ENCODE assay signal across 14 cellular contexts in the genomic region with DNA sequence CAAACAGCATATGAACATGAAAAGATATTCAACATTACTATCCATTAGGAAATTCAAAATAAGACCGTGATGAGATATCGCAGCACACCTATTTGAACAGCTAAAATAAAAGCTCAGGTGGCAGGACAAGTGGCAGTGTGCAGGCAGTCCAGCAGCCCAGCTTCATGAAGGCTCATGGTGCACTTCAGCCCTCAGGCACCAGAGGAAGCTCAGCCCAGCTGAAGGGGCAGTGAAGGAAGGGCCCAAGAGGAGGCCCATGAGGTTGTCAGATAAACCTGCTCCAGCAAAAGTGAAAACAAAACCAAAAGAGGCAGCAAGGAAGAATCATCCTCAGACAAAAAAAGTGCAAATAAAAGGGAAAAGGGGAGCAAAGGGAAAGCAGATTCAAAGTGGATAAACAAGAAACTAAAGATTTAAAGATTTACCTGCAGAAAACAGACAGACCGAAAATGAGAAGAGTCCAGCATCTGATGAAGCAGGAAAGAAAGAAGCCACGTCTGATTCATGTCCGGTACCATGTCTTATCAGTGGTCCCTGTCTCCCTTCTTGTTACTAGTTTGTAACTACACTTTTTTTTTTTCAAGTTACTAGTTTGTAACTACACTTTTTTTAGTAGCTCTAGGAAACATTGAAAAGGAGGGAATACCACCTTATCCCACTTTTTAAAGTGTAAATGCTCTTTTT.
"Had no signal": no experiment of that assay in that cellular context is flagged by ENCODE, and none has a peak within 500 bp of the region (broad histone marks: within the 10 kb centered on the region; RNA-seq: fewer than 3 reads in every experiment).

No MANE protein-coding gene starts in this region.

- DNase-seq: activated CD4-positive, alpha-beta T cell treated with anti-CD3 and anti-CD28 coated beads, Interleukin-2, amount 50 U/mL, for 4 hours; activated naive CD4-positive, alpha-beta T cell treated with anti-CD3 and anti-CD28 coated beads, Interleukin-2, amount 10 ng/mL, durations not matched to agents 7 days and 5 days; activated T-cell treated with anti-CD3 and anti-CD28 coated beads, Interleukin-2, amount 50 U/mL, for 1 hour; adrenal gland; heart right ventricle; left cardiac atrium; lower lobe of right lung; retina; stimulated activated CD4-positive, alpha-beta T cell treated with anti-CD3 and anti-CD28 coated beads, Interleukin-12 subunit alpha, Interleukin-12 subunit beta, amount 100 ng/mL, for 4 hours; stimulated activated CD4-positive, alpha-beta T cell treated with anti-CD3 and anti-CD28 coated beads, Interleukin-2, amount 100 ng/mL, for 24 hours; stomach had no signal

- H3K4me3 Mint-ChIP-seq: activated naive CD4-positive, alpha-beta T cell treated with anti-CD3 and anti-CD28 coated beads, Interleukin-2, amount 10 ng/mL, durations not matched to agents 7 days and 5 days had no signal

- H3K27ac Mint-ChIP-seq: activated naive CD4-positive, alpha-beta T cell treated with anti-CD3 and anti-CD28 coated beads, Interleukin-2, amount 10 ng/mL, durations not matched to agents 7 days and 5 days had no signal

- H3K9me3 ChIP-seq: adrenal gland, gastroesophageal sphincter, heart right ventricle, lower lobe of right lung, stomach, thoracic aorta had no signal

- H3K27me3 Mint-ChIP-seq: activated naive CD4-positive, alpha-beta T cell treated with anti-CD3 and anti-CD28 coated beads, Interleukin-2, amount 10 ng/mL, durations not matched to agents 7 days and 5 days had no signal

- H3K9me3 Mint-ChIP-seq: activated naive CD4-positive, alpha-beta T cell treated with anti-CD3 and anti-CD28 coated beads, Interleukin-2, amount 10 ng/mL, durations not matched to agents 7 days and 5 days had no signal

- H3K4me1 ChIP-seq: adrenal gland, gastroesophageal sphincter, heart right ventricle, lower lobe of right lung, parathyroid adenoma, stomach had no signal

- H3K27ac ChIP-seq: adrenal gland, gastroesophageal sphincter, heart right ventricle, lower lobe of right lung, parathyroid adenoma, stomach, thoracic aorta had no signal

- H3K36me3 ChIP-seq: adrenal gland, gastroesophageal sphincter, heart right ventricle, lower lobe of right lung, stomach, thoracic aorta had no signal

- H3K4me3 ChIP-seq: adrenal gland, gastroesophageal sphincter, heart right ventricle, lower lobe of right lung, stomach, thoracic aorta had no signal

- ATAC-seq: gastroesophageal sphincter, heart right ventricle, left cardiac atrium, lower lobe of right lung had no signal
